Comparison of ENCODE assay signal across 24 cellular contexts in genomic region chr13:85812282-85812681, GRCh38.
"Had no signal": no experiment of that assay in that cellular context is flagged by ENCODE, and none has a peak within 500 bp of the region (broad histone marks: within the 10 kb centered on the region; RNA-seq: fewer than 3 reads in every experiment).

No MANE protein-coding gene starts in this region.

- H3K36me3 ChIP-seq: ascending aorta had no signal

- H3K27me3 ChIP-seq: ascending aorta, dorsolateral prefrontal cortex had no signal

- ATAC-seq: activated naive CD4-positive, alpha-beta T cell treated with anti-CD3 and anti-CD28 coated beads, Interleukin-2, amount 50 U/mL, for 72 hours; activated T-cell treated with anti-CD3 and anti-CD28 coated beads, Interleukin-2, amount 50 U/mL, for 72 hours; esophagus mucosa; WTC11 had no signal

- H3K4me3 ChIP-seq: ascending aorta, coronary artery, dorsolateral prefrontal cortex had no signal

- H3K27ac ChIP-seq: ascending aorta, coronary artery, dorsolateral prefrontal cortex had no signal

- DNase-seq: activated CD4-positive, alpha-beta memory T cell treated with anti-CD3 and anti-CD28 coated beads, Interleukin-2, amount 10 ng/mL, durations not matched to agents 7 days and 5 days; activated CD4-positive, alpha-beta T cell treated with anti-CD3 and anti-CD28 coated beads for 1 hour; activated CD4-positive, alpha-beta T cell treated with anti-CD3 and anti-CD28 coated beads for 4 hours; activated CD4-positive, alpha-beta T cell treated with anti-CD3 and anti-CD28 coated beads, Interleukin-2, amount 10 ng/mL, durations not matched to agents 7 days and 5 days; activated CD4-positive, alpha-beta T cell treated with anti-CD3 and anti-CD28 coated beads, Interleukin-2, amount 50 U/mL, for 4 hours; activated CD8-positive, alpha-beta memory T cell treated with anti-CD3 and anti-CD28 coated beads, Interleukin-2, amount 50 U/mL, for 48 hours; activated gamma-delta T cell; activated naive CD4-positive, alpha-beta T cell; activated naive CD4-positive, alpha-beta T cell treated with anti-CD3 and anti-CD28 coated beads, Interleukin-2, amount 10 ng/mL, durations not matched to agents 7 days and 5 days; activated naive CD8-positive, alpha-beta T cell treated with anti-CD3 and anti-CD28 coated beads, Interleukin-2, amount 10 ng/mL, durations not matched to agents 7 days and 5 days; activated T-cell treated with anti-CD3 and anti-CD28 coated beads for 4 hours; activated T-cell treated with anti-CD3 and anti-CD28 coated beads, Interleukin-2, amount 50 U/mL, for 24 hours; activated T-cell treated with anti-CD3 and anti-CD28 coated beads, Interleukin-2, amount 50 U/mL, for 72 hours; dorsolateral prefrontal cortex; effector memory CD4-positive, alpha-beta T cell; endodermal cell; foreskin fibroblast; head of caudate nucleus; T-helper 2 cell had no signal

- H3K9me3 ChIP-seq: ascending aorta had no signal
